In genomic region chr13:101811881-101812280, GRCh38 we compare ENCODE assay signal across 34 cellular contexts.
"Had no signal": no experiment of that assay in that cellular context is flagged by ENCODE, and none has a peak within 500 bp of the region (broad histone marks: within the 10 kb centered on the region; RNA-seq: fewer than 3 reads in every experiment).

No MANE protein-coding gene starts in this region.

- DNase-seq: Karpas-422, Kasumi-1, MG63, MM.1S, MV-4-11, NCI-H1048, NCI-H1092, NCI-H1092 treated with DMSO at 0.1 percent for 48 hours, NCI-H1105, NCI-H1105 treated with DMSO at 0.1 percent for 48 hours, NCI-H1417, NCI-H1417 treated with DMSO at 0.1 percent for 48 hours, NCI-H1436, NCI-H1436 treated with DMSO at 0.1 percent for 48 hours, NCI-H146, NCI-H1694, NCI-H1694 treated with DMSO at 0.1 percent for 48 hours, NCI-H187, NCI-H187 treated with DMSO at 0.1 percent for 48 hours, NCI-H1930, NCI-H2029, NCI-H2029 treated with DMSO at 0.1 percent for 48 hours, NCI-H2081, NCI-H2081 treated with DMSO at 0.1 percent for 48 hours, NCI-H2107, NCI-H2171, NCI-H2171 treated with DMSO at 0.1 percent for 48 hours, NCI-H2227 treated with DMSO at 0.1 percent for 48 hours, NCI-H226, NCI-H345, NCI-H446, NCI-H446 treated with DMSO at 0.1 percent for 48 hours, NCI-H510A had no signal

- H3K36me3 ChIP-seq: MG63 had no signal

- H3K9ac ChIP-seq: KMS-11 had no signal

- H3K4me2 ChIP-seq: KMS-11 had no signal

- H3K27me3 ChIP-seq: MG63 had no signal

- H3K9me3 ChIP-seq: MG63 had no signal

- H3K27ac ChIP-seq: KMS-11 had no signal

- H3K4me3 ChIP-seq: MG63 had no signal
